ENCODE assay signal across 8 cellular contexts in genomic region chr12:67647547-67648305, GRCh38. TPM values are rescaled to one million over a fixed set of nuclear protein-coding genes. Genes with fewer than 3 reads are reported as not detected.
DNase-seq lines count a peak whose midpoint lies in the region; ATAC-seq, FAIRE-seq and TF ChIP-seq lines count a peak whose summit lies in the region.

No MANE protein-coding gene starts in this region.

- peaks cover 6% of the 10 kb centered on the region for H3K27me3 Mint-ChIP-seq in activated CD4-positive, alpha-beta T cell treated with anti-CD3 and anti-CD28 coated beads, Interleukin-2, amount 10 ng/mL, durations not matched to agents 24 days and 14 days

- DNase-seq in GM12892 (ENCODE audit: insufficient read length): peak; percentile 42
- peak; percentile 95 for DNase-seq in NCI-H510A (lab: John Stamatoyannopoulos, UW)
- peak; percentile 83 for DNase-seq in activated CD4-positive, alpha-beta T cell treated with anti-CD3 and anti-CD28 coated beads, Interleukin-2, amount 10 ng/mL, durations not matched to agents 24 days and 14 days
- peak; percentile 25 for DNase-seq in effector CD4-positive, alpha-beta T cell
- peak; percentile 84 for DNase-seq in HepG2 (ENCODE audit: low spot score)
- peak; percentile 39 for DNase-seq in stimulated activated CD4-positive, alpha-beta T cell treated with anti-CD3 and anti-CD28 coated beads, Interleukin-4, amount 100 ng/mL, for 24 hours
- no peak for DNase-seq in NCI-H1048 (lab: John Stamatoyannopoulos, UW)

- H3K36me3 ChIP-seq in HepG2 (replicated peaks in 1 of 2; ENCODE audit: control insufficient read depth in 1 of 2, insufficient read depth in 2 of 2, low read length in 2 of 2): no peaks in the 10 kb centered on the region

- CTCF ChIA-PET in HepG2 (lab: Yijun Ruan, JAX; ENCODE audit: low intra/inter-chr PET ratio, low total read pairs): no interaction called here

- peak overlapping the region; percentile 77 for H3K9ac ChIP-seq in HepG2 (ENCODE audit: insufficient read depth, low read depth, low read length)

- peaks cover 27% of the 10 kb centered on the region for H3K79me2 ChIP-seq in HepG2 (ENCODE audit: insufficient read depth, low read length)

- no peak for TF ChIP-seq RAD21 in HepG2 (CRISPR knock-in tag; IDR thresholded peaks at IDR 0.05)

- POLR2A ChIA-PET in HepG2 (lab: Yijun Ruan, JAX): interaction anchor here (1.5 to 1.6 kb wide), 2 partner anchors 101 to 379 kb away, joined by 5 to 11 read pairs; partner anchors contain the start of gene CAND1

- H3K9me3 ChIP-seq in HepG2 (ENCODE audit: low read length): no peaks in the 10 kb centered on the region

- H3K4me3 Mint-ChIP-seq in activated CD4-positive, alpha-beta T cell treated with anti-CD3 and anti-CD28 coated beads, Interleukin-2, amount 10 ng/mL, durations not matched to agents 24 days and 14 days: peak overlapping the region; percentile 84

- WGBS in HepG2 (ENCODE audit: low lambda C conversion rate): 2% methylated on average over 28 of the region's 36 CpGs

- intact Hi-C loops in activated CD4-positive, alpha-beta T cell treated with anti-CD3 and anti-CD28 coated beads, Interleukin-2, amount 10 ng/mL, durations not matched to agents 24 days and 14 days (cut with micrococcal nuclease): loop anchor here (1.0 to 5.0 kb wide), 4 partner anchors 17 to 195 kb away; no protein-coding TSS in a partner anchor
- intact Hi-C loops in HepG2 (cut with micrococcal nuclease; ENCODE audit: unreplicated experiment): loop anchor here (1.0 to 2.0 kb wide), 2 partner anchors 63 to 101 kb away; no protein-coding TSS in a partner anchor

- no peaks in the 10 kb centered on the region for H3K9me3 Mint-ChIP-seq in activated CD4-positive, alpha-beta T cell treated with anti-CD3 and anti-CD28 coated beads, Interleukin-2, amount 10 ng/mL, durations not matched to agents 24 days and 14 days

- TF ChIP-seq CTCF in HepG2 (CRISPR knock-in tag; IDR thresholded peaks at IDR 0.05): 0 out of 2 replicates have a peak, but pooled peaks have one; percentile 1

- TF ChIP-seq POLR2A in GM12892 (IDR thresholded peaks at IDR 0.05; ENCODE audit: low read depth, low read length): no peak
- TF ChIP-seq POLR2A in HepG2 (IDR thresholded peaks at IDR 0.05; ENCODE audit: insufficient read depth in 1 of 2, low read depth in 2 of 2, low read length in 2 of 2): peak in 1 of 2 experiments; percentile 52; a peak in 2 of 4 replicates

- ATAC-seq in HG03159 (IDR thresholded peaks at IDR 0.05; ENCODE audit: unreplicated experiment) (peak; percentile 29), HepG2 (peak; percentile 85)

- H2AFZ ChIP-seq in HepG2 (ENCODE audit: low read length): peak overlapping the region; percentile 33

- in situ Hi-C loops in HepG2 (cut with HindIII; ENCODE audit: extremely low pct_ligation_motif_present, low pct_unique_long_range_greater_than_20kb): no loop called here

- H3K4me1 ChIP-seq in HepG2 (ENCODE audit: insufficient read depth, low read length): peaks cover 34% of the 10 kb centered on the region

- H3K4me2 ChIP-seq in HepG2 (ENCODE audit: low read depth, low read length): peak overlapping the region; percentile 99

- TF ChIP-seq EP300 in HepG2 (IDR thresholded peaks at IDR 0.05; ENCODE audit: low read depth in 2 of 2, low read length in 2 of 2) (0 out of 4 replicates have a peak, but pooled peaks of 1 of the 2 experiments have one; percentile 2), HepG2 (CRISPR knock-in tag; IDR thresholded peaks at IDR 0.05; ENCODE audit: borderline replicate concordance) (no peak)

- H3K4me3 ChIP-seq in HepG2 (replicated peaks in 1 of 3; ENCODE audit: insufficient read depth in 1 of 3, low read depth in 2 of 3, low read length in 3 of 3): peak overlapping the region; percentile 79 to 84 (median 84)

- peak; percentile 77 for FAIRE-seq in GM12892 (lab: Jason Lieb, UNC)
- FAIRE-seq in HepG2 (lab: Jason Lieb, UNC): peak; percentile 56

- peaks cover 8% of the 10 kb centered on the region; the same call in 1 of the 2 replicates for H4K20me1 ChIP-seq in HepG2 (ENCODE audit: insufficient read depth, low read length)

- no TSS peak for BruUV-seq in HepG2 (replicated peaks; lab: Mats Ljungman, UMichigan)

- H3K27ac ChIP-seq in HepG2 (ENCODE audit: extremely low read length, insufficient read depth, low read length): peak overlapping the region; percentile 77

- H3K27me3 ChIP-seq in HepG2 (ENCODE audit: control insufficient read depth in 1 of 2, insufficient read depth in 2 of 2, low read length in 2 of 2): 0 out of 5 replicates have a peak, but pooled peaks cover 0 to 3% of the 10 kb centered on the region in 2 experiments

- H3K4me1 Mint-ChIP-seq in activated CD4-positive, alpha-beta T cell treated with anti-CD3 and anti-CD28 coated beads, Interleukin-2, amount 10 ng/mL, durations not matched to agents 24 days and 14 days: peaks cover 26% of the 10 kb centered on the region

- H3K27ac Mint-ChIP-seq in activated CD4-positive, alpha-beta T cell treated with anti-CD3 and anti-CD28 coated beads, Interleukin-2, amount 10 ng/mL, durations not matched to agents 24 days and 14 days: peak overlapping the region; percentile 93

- peaks cover 17% of the 10 kb centered on the region for H3K36me3 Mint-ChIP-seq in activated CD4-positive, alpha-beta T cell treated with anti-CD3 and anti-CD28 coated beads, Interleukin-2, amount 10 ng/mL, durations not matched to agents 24 days and 14 days (ENCODE audit: low read depth)

TF ChIP-seq in HepG2, 621 proteins besides CTCF, POLR2A, EP300 and RAD21 (continues in another document):
- TF ChIP-seq ZNF350 (CRISPR knock-in tag; IDR thresholded peaks at IDR 0.05; ENCODE audit: borderline replicate concordance, low read depth): peak; percentile 51; the same call in 1 of the 2 replicates
- no peak for TF ChIP-seq ZMAT3 (CRISPR knock-in tag; conservative IDR thresholded peaks at IDR 0.05)
- TF ChIP-seq MAX (IDR thresholded peaks at IDR 0.05): peak; percentile 66
- no peak for TF ChIP-seq NFE2 (CRISPR knock-in tag; IDR thresholded peaks at IDR 0.05)
- TF ChIP-seq SAP130 (CRISPR knock-in tag; IDR thresholded peaks at IDR 0.05; ENCODE audit: low read depth): peak; percentile 82
- no peak for TF ChIP-seq HNRNPH1 (optimal IDR thresholded peaks at IDR 0.05; ENCODE audit: low read depth, low read length)
- TF ChIP-seq ATAD3A (CRISPR knock-in tag; IDR thresholded peaks at IDR 0.05): no peak
- TF ChIP-seq HOXA7 (CRISPR knock-in tag; IDR thresholded peaks at IDR 0.05): no peak
- TF ChIP-seq ZNF660 (CRISPR knock-in tag; IDR thresholded peaks at IDR 0.05; ENCODE audit: borderline replicate concordance, low read depth): no peak
- TF ChIP-seq RFXANK (CRISPR knock-in tag; IDR thresholded peaks at IDR 0.05): no peak
- TF ChIP-seq GPN1 (CRISPR knock-in tag; IDR thresholded peaks at IDR 0.05; ENCODE audit: borderline replicate concordance): no peak

RNA-seq across cellular contexts. Expression of gene DYRK2, which starts 0.8 kb away (rescaled TPM):
- 10.6 TPM for polyA plus RNA-seq in GM12892 (2012; ENCODE audit: missing spikeins)
- total RNA-seq in activated CD4-positive, alpha-beta T cell treated with anti-CD3 and anti-CD28 coated beads, Interleukin-2, amount 10 ng/mL, durations not matched to agents 24 days and 14 days: 35.5 and 37.8 TPM in 2 replicates
- 10.1 and 11.5 TPM in 2 replicates for total RNA-seq in HepG2 (2016; rRNA removed; fragmentation: Illumina TruSeq; extraction: Trizol)
- total RNA-seq in HepG2 (2016; cell fraction: cytosol; rRNA removed; fragmentation: Illumina TruSeq; extraction: Trizol; ENCODE audit: low read depth): 0.62 and 0.81 TPM in 2 replicates
- 9.8 and 11.5 TPM in 2 replicates for total RNA-seq in HepG2 (2016; cell fraction: insoluble cytoplasmic fraction; rRNA removed; fragmentation: Illumina TruSeq; extraction: Trizol)
- total RNA-seq in HepG2 (2016; cell fraction: membrane; rRNA removed; fragmentation: Illumina TruSeq; extraction: Trizol): 4.4 and 5.2 TPM in 2 replicates
- total RNA-seq in HepG2 (2016; cell fraction: nucleus; rRNA removed; fragmentation: Illumina TruSeq; extraction: Trizol): 11.0 and 12.1 TPM in 2 replicates
- 8.2 and 9.3 TPM in 2 replicates for polyA plus RNA-seq in HepG2 (2011; rRNA removed)
- polyA plus RNA-seq in HepG2 (2011; cell fraction: cytosol; rRNA removed): 7.3 and 8.2 TPM in 2 replicates
- 8.6 and 9.9 TPM in 2 replicates for polyA plus RNA-seq in HepG2 (2011; cell fraction: nucleus; rRNA removed)
- polyA plus RNA-seq in HepG2 (2012): 5.3 and 6.0 TPM in 2 replicates
- polyA plus RNA-seq in HepG2 (2016; cell fraction: cytosol; fragmentation: Illumina TruSeq; extraction: Trizol; ENCODE audit: low read depth): 0.89 and 1.4 TPM in 2 replicates
- 6.8 and 9.2 TPM in 2 replicates for polyA plus RNA-seq in HepG2 (2016; cell fraction: insoluble cytoplasmic fraction; fragmentation: Illumina TruSeq; extraction: Trizol; ENCODE audit: low read depth)
- 2.1 and 2.6 TPM in 2 replicates for polyA plus RNA-seq in HepG2 (2016; cell fraction: membrane; fragmentation: Illumina TruSeq; extraction: Trizol; ENCODE audit: low read depth)
- polyA plus RNA-seq in HepG2 (2016; cell fraction: nucleus; fragmentation: Illumina TruSeq; extraction: Trizol; ENCODE audit: insufficient read depth, low read depth): 9.5 and 10.2 TPM in 2 replicates
- 33.7 and 36.3 TPM in 2 replicates for polyA minus RNA-seq in HepG2 (2011; rRNA and poly(A)+ RNA removed; ENCODE audit: low replicate concordance)
- 10.1 and 14.8 TPM in 2 replicates for polyA minus RNA-seq in HepG2 (2011; cell fraction: cytosol; rRNA and poly(A)+ RNA removed)
- 18.7 and 29.2 TPM in 2 replicates for polyA minus RNA-seq in HepG2 (2011; cell fraction: nucleus; rRNA and poly(A)+ RNA removed)
